8 cellular contexts compared by ENCODE assay signal in the genomic region with DNA sequence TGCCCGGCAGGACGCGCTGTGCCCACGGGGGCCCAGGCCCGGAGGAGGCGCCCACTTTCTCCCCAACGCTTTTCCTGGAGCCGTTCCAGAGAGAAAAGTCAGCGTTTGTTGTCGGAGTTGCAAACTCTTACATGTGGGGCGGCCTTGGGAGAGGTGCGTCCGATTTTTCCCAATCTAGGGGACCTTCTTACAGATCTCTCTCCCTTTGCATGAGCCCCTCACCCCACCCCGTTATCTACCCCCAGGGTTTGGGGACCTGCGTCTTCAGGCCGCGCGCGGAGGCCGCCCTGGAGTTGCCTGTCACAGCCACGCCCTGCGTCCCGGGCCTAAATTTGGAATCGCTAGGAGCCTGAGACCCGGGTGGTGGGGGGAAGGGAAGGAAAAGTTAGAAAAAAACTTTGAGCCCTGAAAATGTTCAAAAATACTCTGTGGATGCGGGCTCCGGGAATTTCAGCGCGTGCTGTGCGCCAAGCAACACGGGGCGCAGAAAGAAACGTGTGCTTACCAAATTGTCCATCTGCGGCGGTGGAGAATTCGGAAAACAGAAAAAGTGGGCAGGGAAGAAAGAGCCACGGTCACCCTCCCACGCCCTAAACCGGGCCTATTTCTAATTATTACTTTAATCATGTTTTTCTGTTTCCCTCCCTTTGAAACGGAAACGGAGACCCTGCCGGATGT. TPM values are rescaled to one million over a fixed set of nuclear protein-coding genes. Genes with fewer than 3 reads are reported as not detected.
A peak's percentile ranks its signal among the peaks of the same experiment; 100 is the strongest.
DNase-seq lines count a peak whose midpoint lies in the region; ATAC-seq and TF ChIP-seq lines count a peak whose summit lies in the region.

No MANE protein-coding gene starts in this region.

- intact Hi-C loops in upper lobe of right lung (cut with DNase I) = no loop called here

- ATAC-seq in lung (ENCODE audit: insufficient read depth, low FRiP score) (peak; percentile 36), upper lobe of right lung (peak; percentile 40)

- H3K27me3 ChIP-seq in NT2/D1 (ENCODE audit: insufficient read depth, insufficient read length) = peaks cover 29% of the 10 kb centered on the region
- H3K27me3 ChIP-seq in lung (ENCODE audit: control insufficient read depth, insufficient read depth) = no peaks in the 10 kb centered on the region
- H3K27me3 ChIP-seq in upper lobe of right lung = no peaks in the 10 kb centered on the region

- peaks cover 15% of the 10 kb centered on the region for H3K4me1 ChIP-seq in NT2/D1 (ENCODE audit: insufficient read depth, insufficient read length)
- peaks cover 11 to 34% of the 10 kb centered on the region in 2 donors for H3K4me1 ChIP-seq in lung (ENCODE audit: control insufficient read depth in 2 of 2, insufficient read depth in 2 of 2, low read length in 2 of 2)
- H3K4me1 ChIP-seq in upper lobe of right lung = peaks cover 41% of the 10 kb centered on the region

- peak overlapping the region; percentile 85 to 93 for H3K27ac ChIP-seq in lung (ENCODE audit: low read depth in 1 of 2, low read length in 1 of 2)
- H3K27ac ChIP-seq in upper lobe of right lung = peak overlapping the region; percentile 86

- TF ChIP-seq CTCF in choroid plexus epithelial cell (conservative IDR thresholded peaks at IDR 0.05; ENCODE audit: low read depth, low read length) = no peak
- no peak for TF ChIP-seq CTCF in lung (IDR thresholded peaks at IDR 0.05; ENCODE audit: control extremely low read depth, extremely low read depth)
- no peak for TF ChIP-seq CTCF in upper lobe of right lung (IDR thresholded peaks at IDR 0.05)

- DNase-seq in activated naive CD4-positive, alpha-beta T cell treated with Interleukin-2 at 50 U/mL for 16 hours = peak; percentile 52
- no peak for DNase-seq in activated naive CD4-positive, alpha-beta T cell (lab: John Stamatoyannopoulos, UW)
- DNase-seq in NT2/D1 (ENCODE audit: low read depth, low spot score) = no peak
- DNase-seq in choroid plexus epithelial cell (ENCODE audit: low read depth) = peak; percentile 50
- peak; percentile 56 for DNase-seq in lung (ENCODE audit: low spot score)
- peak; percentile 82 for DNase-seq in upper lobe of right lung
- no peak for DNase-seq in NCI-H128 (lab: John Stamatoyannopoulos, UW; ENCODE audit: unreplicated experiment)
- no peak for DNase-seq in NCI-H2196 (lab: John Stamatoyannopoulos, UW; ENCODE audit: unreplicated experiment)

- H3K36me3 ChIP-seq in NT2/D1 (ENCODE audit: insufficient read depth, insufficient read length, low read length) = peaks cover 10% of the 10 kb centered on the region
- H3K36me3 ChIP-seq in lung (ENCODE audit: control insufficient read depth in 2 of 2, insufficient read depth in 2 of 2, low read length in 2 of 2) = no peaks in the 10 kb centered on the region
- no peaks in the 10 kb centered on the region for H3K36me3 ChIP-seq in upper lobe of right lung

- no peaks in the 10 kb centered on the region for H3K9me3 ChIP-seq in NT2/D1 (ENCODE audit: insufficient read depth, low read length)
- H3K9me3 ChIP-seq in lung (ENCODE audit: control insufficient read depth in 2 of 2, insufficient read depth in 1 of 2, low read length in 1 of 2) = no peaks in the 10 kb centered on the region
- H3K9me3 ChIP-seq in upper lobe of right lung = no peaks in the 10 kb centered on the region

- WGBS in lung, 2 donors = 0% methylated on average over 42 of the region's 42 CpGs

- H3K4me3 ChIP-seq in NT2/D1 (ENCODE audit: insufficient read length, low read depth) = peak overlapping the region; percentile 73
- peak overlapping the region; percentile 94 for H3K4me3 ChIP-seq in choroid plexus epithelial cell (ENCODE audit: low read depth, low read length)
- H3K4me3 ChIP-seq in lung = peak overlapping the region; percentile 86
- H3K4me3 ChIP-seq in upper lobe of right lung = peak overlapping the region; percentile 99

- peak overlapping the region; percentile 91 for H3K9ac ChIP-seq in NT2/D1 (ENCODE audit: insufficient read length, low read depth)

RNA-seq across cellular contexts. Expression of gene CD99, which starts 0.6 kb away (rescaled TPM):
- total RNA-seq in lung = 100 to 1,000 TPM; 118 to 217 TPM
- polyA plus RNA-seq in lung = 100 to 1,000 TPM; 161 to 266 TPM
- total RNA-seq in upper lobe of right lung = 242 TPM

Comparison
In these comparisons a context has a peak if more than half of its experiments do, and no peak if none do; other contexts are left out.
1. DNase-seq: peak in activated naive CD4-positive, alpha-beta T cell treated with Interleukin-2 at 50 U/mL for 16 hours (single experiment), choroid plexus epithelial cell (single experiment), lung (single experiment) and upper lobe of right lung (single experiment); none in activated naive CD4-positive, alpha-beta T cell (0 of 4), NT2/D1 (single experiment), NCI-H128 (single experiment) and NCI-H2196 (single experiment).
2. Peak in every context shown above with its lines, with median percentiles within 50 percentile points of each other: H3K4me3 ChIP-seq.